1 cellular context compared by ENCODE assay signal in the genomic region with DNA sequence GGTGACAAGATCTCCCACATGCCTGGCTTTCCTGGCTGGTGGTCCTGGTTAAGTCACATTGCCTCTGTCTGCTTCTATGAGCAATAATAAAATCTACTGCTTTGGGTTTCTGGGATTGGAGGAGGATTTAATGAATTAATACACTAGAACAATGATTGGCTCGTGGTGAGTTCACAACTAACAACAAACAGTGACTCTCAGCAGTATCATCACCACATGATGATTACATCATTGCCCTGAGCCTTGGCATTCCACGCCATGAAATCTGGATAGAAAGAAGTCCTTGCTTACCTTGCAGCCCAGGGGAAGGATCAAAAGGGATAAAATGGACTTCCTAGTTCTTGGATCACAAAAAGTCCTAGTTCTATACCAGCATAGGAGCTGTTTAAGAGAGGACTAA.
TF ChIP-seq lines count a peak whose summit lies in the region.

No MANE protein-coding gene starts in this region.

TF ChIP-seq in GM23338, 12 proteins besides CTCF, POLR2A, EP300 and RAD21:
- no peak for TF ChIP-seq ZNF462 (CRISPR knock-in tag; IDR thresholded peaks at IDR 0.05)
- TF ChIP-seq STAT1 (IDR thresholded peaks at IDR 0.05; ENCODE audit: unreplicated experiment): no peak
